In genomic region chr1:12014141-12014981, GRCh38 we compare ENCODE assay signal across 10 cellular contexts. TPM values are rescaled to one million over a fixed set of nuclear protein-coding genes. Genes with fewer than 3 reads are reported as not detected.
A peak's percentile ranks its signal among the peaks of the same experiment; 100 is the strongest.
DNase-seq lines count a peak whose midpoint lies in the region; ATAC-seq and TF ChIP-seq lines count a peak whose summit lies in the region.
"Had no signal": no experiment of that assay in that cellular context is flagged by ENCODE, and none has a peak within 500 bp of the region (broad histone marks: within the 10 kb centered on the region; RNA-seq: fewer than 3 reads in every experiment).

No MANE protein-coding gene starts in this region.

- TF ChIP-seq EP300 in gastroesophageal sphincter (IDR thresholded peaks at IDR 0.05), result no peak
- TF ChIP-seq EP300 in stomach (IDR thresholded peaks at IDR 0.05), result no peak

- TF ChIP-seq CTCF in gastroesophageal sphincter (IDR thresholded peaks at IDR 0.05), result no peak
- no peak for TF ChIP-seq CTCF in stomach (IDR thresholded peaks at IDR 0.05)

- intact Hi-C loops in stomach (cut with DNase I; ENCODE audit: low total_unique reads), result no loop called here

- peak overlapping the region; percentile 87 for H3K27ac Mint-ChIP-seq in activated T-cell treated with anti-CD3 and anti-CD28 coated beads, Interleukin-2, amount 50 U/mL, for 24 hours
- H3K27ac Mint-ChIP-seq in T-helper 17 cell, result peak overlapping the region; percentile 88

- no peaks in the 10 kb centered on the region for H3K9me3 Mint-ChIP-seq in activated T-cell treated with anti-CD3 and anti-CD28 coated beads, Interleukin-2, amount 50 U/mL, for 24 hours

- 70 to 73% methylated on average over 9 to 16 of the region's 16 CpGs for WGBS in gastroesophageal sphincter (ENCODE audit: low coverage in 1 of 2), 2 donors
- WGBS in stomach, 5 donors, result 80 to 83% (median 82%) methylated on average over 15 to 16 of the region's 16 CpGs

- H3K4me1 ChIP-seq in gastroesophageal sphincter, result peaks cover 0 to 4% (median 0%) of the 10 kb centered on the region in 3 donors
- H3K4me1 ChIP-seq in stomach, result peaks cover 0 to 6% (median 4%) of the 10 kb centered on the region in 4 donors

- peaks cover 53% of the 10 kb centered on the region for H3K36me3 Mint-ChIP-seq in activated T-cell treated with anti-CD3 and anti-CD28 coated beads, Interleukin-2, amount 50 U/mL, for 24 hours (ENCODE audit: low read depth)
- no peaks in the 10 kb centered on the region for H3K36me3 Mint-ChIP-seq in T-helper 17 cell (ENCODE audit: low read depth)

- no peak overlapping the region for H3K4me3 Mint-ChIP-seq in activated T-cell treated with anti-CD3 and anti-CD28 coated beads, Interleukin-2, amount 50 U/mL, for 24 hours
- H3K4me3 Mint-ChIP-seq in T-helper 17 cell, result peak overlapping the region; percentile 19

- H3K27ac ChIP-seq in gastroesophageal sphincter (peak overlapping the region in 3 of 4 donors; percentile 15 to 57 (median 55)), stomach (peak overlapping the region in 3 of 5 donors; percentile 32 to 46 (median 46))
- H3K27ac ChIP-seq: PC-9 had no signal

- H3K27me3 Mint-ChIP-seq in activated T-cell treated with anti-CD3 and anti-CD28 coated beads, Interleukin-2, amount 50 U/mL, for 24 hours, result no peaks in the 10 kb centered on the region
- no peaks in the 10 kb centered on the region for H3K27me3 Mint-ChIP-seq in T-helper 17 cell

- peaks cover 30% of the 10 kb centered on the region for H3K4me1 Mint-ChIP-seq in activated T-cell treated with anti-CD3 and anti-CD28 coated beads, Interleukin-2, amount 50 U/mL, for 24 hours (ENCODE audit: low read depth)
- peaks cover 9% of the 10 kb centered on the region for H3K4me1 Mint-ChIP-seq in T-helper 17 cell

- H3K4me3 ChIP-seq in gastroesophageal sphincter (no peak overlapping the region), stomach (no peak overlapping the region)
- H3K4me3 ChIP-seq: PC-9 had no signal

- TF ChIP-seq POLR2A in gastroesophageal sphincter (IDR thresholded peaks at IDR 0.05), result no peak
- TF ChIP-seq POLR2A in stomach (IDR thresholded peaks at IDR 0.05), result no peak

- ATAC-seq in T-helper 17 cell, result no peak
- ATAC-seq in gastroesophageal sphincter, result no peak
- ATAC-seq in GM18868 (IDR thresholded peaks at IDR 0.05; ENCODE audit: unreplicated experiment), result no peak

- H3K9me3 ChIP-seq in T-helper 17 cell (ENCODE audit: control insufficient read depth, low read length, poor library complexity, severe bottlenecking) (no peaks in the 10 kb centered on the region), gastroesophageal sphincter (no peaks in the 10 kb centered on the region), stomach (no peaks in the 10 kb centered on the region)

- no peaks in the 10 kb centered on the region for H3K27me3 ChIP-seq in gastroesophageal sphincter
- no peaks in the 10 kb centered on the region for H3K27me3 ChIP-seq in stomach

- peaks cover 0 to 54% of the 10 kb centered on the region in 2 donors for H3K36me3 ChIP-seq in gastroesophageal sphincter
- peaks cover 35 to 53% (median 46%) of the 10 kb centered on the region in 4 donors for H3K36me3 ChIP-seq in stomach

- no peak for DNase-seq in activated T-cell treated with anti-CD3 and anti-CD28 coated beads, Interleukin-2, amount 50 U/mL, for 24 hours
- no peak for DNase-seq in activated T-cell treated with anti-CD3 and anti-CD28 coated beads, Interleukin-2, amount 50 U/mL, for 1 hour
- DNase-seq in T-helper 17 cell, result no peak
- no peak for DNase-seq in stomach
- DNase-seq in NCI-H446 (lab: John Stamatoyannopoulos, UW), result no peak
- no peak for DNase-seq in NCI-H774 (lab: John Stamatoyannopoulos, UW)
- DNase-seq: Calu3, PC-9 had no signal

RNA-seq across cellular contexts. Expression of gene MIIP, which starts 4.9 kb away (rescaled TPM):
- total RNA-seq in T-helper 17 cell, result 10 to 100 TPM; 25.9 to 28.6 TPM
- total RNA-seq in gastroesophageal sphincter, result 10 to 100 TPM; 24.1 to 41.9 (median 31.8) TPM
- 100 to 1,000 TPM in 1 of 5 donors, 10 to 100 TPM in 3, 1 to 10 TPM in 1; 1.8 to 107 (median 13.2) TPM for total RNA-seq in stomach
- polyA plus RNA-seq in stomach, result 10 to 100 TPM; 22.1 to 32.7 (median 25.7) TPM

RNA-seq across cellular contexts. Expression of gene MFN2, which starts 34.1 kb away (rescaled TPM):
- total RNA-seq in T-helper 17 cell (10 to 100 TPM; 34.7 to 46.4 TPM), gastroesophageal sphincter (100 to 1,000 TPM; 117 to 236 (median 186) TPM), stomach (10 to 100 TPM; 46.6 to 68.0 (median 53.6) TPM)
- 10 to 100 TPM; 31.2 to 41.9 (median 37.4) TPM for polyA plus RNA-seq in stomach

RNA-seq across cellular contexts. Expression of gene TNFRSF8, which starts 48.7 kb away (rescaled TPM):
- total RNA-seq in T-helper 17 cell (under 1 TPM; 0.20 to 0.34 TPM), gastroesophageal sphincter (1 to 10 TPM in 3 of 4 donors, under 1 TPM in 1; 0.47 to 4.2 (median 1.4) TPM), stomach (under 1 TPM in 3 of 5 donors, not detected in 2; 0.18 to 0.58 (median 0.45) TPM)
- 1 to 10 TPM; 1.2 to 2.1 (median 1.5) TPM for polyA plus RNA-seq in stomach
- total RNA-seq: Calu3, PC-9 had no signal
